18 cellular contexts compared by ENCODE assay signal in genomic region chr2:178829981-178830380, GRCh38. TPM values are rescaled to one million over a fixed set of nuclear protein-coding genes. Genes with fewer than 3 reads are reported as not detected.
DNase-seq lines count a peak whose midpoint lies in the region; ATAC-seq, FAIRE-seq and TF ChIP-seq lines count a peak whose summit lies in the region.
"Had no signal": no experiment of that assay in that cellular context is flagged by ENCODE, and none has a peak within 500 bp of the region (broad histone marks: within the 10 kb centered on the region; RNA-seq: fewer than 3 reads in every experiment).

No MANE protein-coding gene starts in this region.

- no peak for TF ChIP-seq CTCF in heart right ventricle (IDR thresholded peaks at IDR 0.05)
- no peak for TF ChIP-seq CTCF in VCaP (conservative IDR thresholded peaks at IDR 0.05)
- TF ChIP-seq CTCF in fibroblast of the aortic adventitia (IDR thresholded peaks at IDR 0.05; ENCODE audit: insufficient read depth, low read length), result no peak
- TF ChIP-seq CTCF in foreskin keratinocyte (conservative IDR thresholded peaks at IDR 0.05), result no peak

- peaks cover 0 to 8% (median 0%) of the 10 kb centered on the region in 11 donors for H3K9me3 ChIP-seq in heart right ventricle
- H3K9me3 ChIP-seq: HAP-1 had no signal

- intact Hi-C loops in heart right ventricle (cut with DNase I) (loop anchor here in 1 of 10 donors (2.0 kb wide), 1 partner anchor 31 kb away; no protein-coding TSS in a partner anchor), Right ventricle myocardium superior (cut with DNase I) (no loop called here)

- no peak for DNase-seq in heart right ventricle
- DNase-seq in Right ventricle myocardium superior, result no peak
- peak; percentile 14 for DNase-seq in fibroblast of the aortic adventitia (ENCODE audit: low read depth)
- no peak for DNase-seq in GF-D8 (lab: John Stamatoyannopoulos, UW)
- DNase-seq in GM19239 (ENCODE audit: insufficient read length, low spot score), result no peak
- no peak for DNase-seq in foreskin keratinocyte
- DNase-seq: DMS79, Karpas-422, NCI-H2081 treated with DMSO at 0.1 percent for 48 hours, NCI-H2171 treated with DMSO at 0.1 percent for 48 hours, NCI-H524 treated with DMSO at 0.1 percent for 48 hours, NCI-H82 had no signal

- H3K4me3 ChIP-seq in heart right ventricle (no peak overlapping the region), fibroblast of the aortic adventitia (ENCODE audit: low read depth, low read length) (no peak overlapping the region)
- H3K4me3 ChIP-seq: GM12878, GM23338, HAP-1 had no signal

- WGBS in heart right ventricle, 2 donors, result 60 to 63% methylated on average over 3 of the region's 3 CpGs

- H3K27me3 ChIP-seq in heart right ventricle (no peaks in the 10 kb centered on the region), foreskin keratinocyte (peaks cover 2% of the 10 kb centered on the region)

- H3K27ac ChIP-seq in heart right ventricle (peak overlapping the region in 7 of 10 donors; percentile 27 to 79 (median 53)), VCaP (peak overlapping the region; percentile 90), foreskin keratinocyte (no peak overlapping the region)

- no peak for FAIRE-seq in GM19239 (lab: Jason Lieb, UNC)
- FAIRE-seq: A204.1, GM12878 had no signal

- peak in 1 of 8 donors; percentile 8 for ATAC-seq in heart right ventricle
- no peak for ATAC-seq in Right ventricle myocardium superior (ENCODE audit: poor library complexity)
- no peak for ATAC-seq in foreskin keratinocyte
- ATAC-seq: GM12878, GM23338, Right ventricle myocardium inferior had no signal

- H3K36me3 ChIP-seq in heart right ventricle, result peaks cover 0 to 5% (median 0%) of the 10 kb centered on the region in 9 donors
- H3K36me3 ChIP-seq: HAP-1 had no signal

- H3K4me1 ChIP-seq in heart right ventricle (peaks cover 2 to 51% (median 31%) of the 10 kb centered on the region in 9 donors), foreskin keratinocyte (no peaks in the 10 kb centered on the region)

RNA-seq across cellular contexts. Expression of gene TTN, which starts 22.8 kb away (rescaled TPM):
- total RNA-seq in heart right ventricle, result 1,000 to 10,000 TPM; 2,633 to 4,921 (median 3,995) TPM
- 100 to 1,000 TPM in 1 of 2 donors, 10 to 100 TPM in 1; 65.7 to 862 TPM for polyA plus RNA-seq in heart right ventricle
- total RNA-seq in Right ventricle myocardium superior, result 3,113 TPM
- total RNA-seq in fibroblast of the aortic adventitia (ENCODE audit: low replicate concordance), result 0.16 and 5.5 TPM in 2 replicates
- total RNA-seq in foreskin keratinocyte, result not detected in 2 replicates
- not detected in 2 replicates for polyA plus RNA-seq in foreskin keratinocyte

Comparison
In these comparisons a context has a peak if more than half of its experiments do, and no peak if none do; other contexts are left out.
1. RNA of gene TTN, which starts 22.8 kb away (total RNA-seq): 2,633 to 4,921 TPM in heart right ventricle and 3,113 TPM in Right ventricle myocardium superior (single experiment); 0.16 to 5.5 TPM in fibroblast of the aortic adventitia and not detected in foreskin keratinocyte; every median in the first group is over 100 times any median in the second.